ENCODE assay signal across 16 cellular contexts in the genomic region with DNA sequence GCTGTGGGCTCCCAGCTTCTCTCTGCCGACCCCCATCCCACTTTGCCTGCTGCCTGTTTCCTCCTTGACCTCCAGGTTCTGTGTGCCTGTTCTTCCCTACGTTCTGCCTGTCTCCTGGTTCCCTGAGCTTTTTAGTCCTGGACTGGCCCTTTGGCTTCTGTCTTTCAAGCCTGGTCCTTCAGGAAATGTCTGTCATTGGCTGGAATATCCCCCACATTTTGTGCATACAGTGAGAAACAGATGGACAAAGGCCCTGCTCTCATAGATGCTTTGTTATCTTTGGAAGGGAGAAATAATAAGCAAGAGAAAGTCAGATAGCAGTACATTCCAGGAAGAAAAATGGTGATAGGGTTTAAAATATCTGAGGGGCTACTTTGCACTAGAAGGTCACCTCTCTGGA. TPM values are rescaled to one million over a fixed set of nuclear protein-coding genes. Genes with fewer than 3 reads are reported as not detected.
DNase-seq lines count a peak whose midpoint lies in the region; ATAC-seq, FAIRE-seq and TF ChIP-seq lines count a peak whose summit lies in the region.
"Had no signal": no experiment of that assay in that cellular context is flagged by ENCODE, and none has a peak within 500 bp of the region (broad histone marks: within the 10 kb centered on the region; RNA-seq: fewer than 3 reads in every experiment).

No MANE protein-coding gene starts in this region.

- peaks cover 40% of the 10 kb centered on the region for H3K4me1 Mint-ChIP-seq in nephron

- H3K27me3 ChIP-seq in BLaER1 treated with 17β-estradiol and CSF1 and Interleukin-3, amounts not matched to agents 10 nM and 100 nM, result no peaks in the 10 kb centered on the region
- H3K27me3 ChIP-seq in OCI-LY1 (ENCODE audit: insufficient read depth, low read length), result no peaks in the 10 kb centered on the region
- H3K27me3 ChIP-seq in foreskin keratinocyte, result no peaks in the 10 kb centered on the region
- H3K27me3 ChIP-seq: SJCRH30 had no signal

- peaks cover 8 to 86% (median 38%) of the 10 kb centered on the region in 11 experiments for H3K36me3 ChIP-seq in BLaER1 treated with 17β-estradiol and CSF1 and Interleukin-3, amounts not matched to agents 10 nM and 100 nM
- peaks cover under 1% of the 10 kb centered on the region; the same call in 1 of the 2 replicates for H3K36me3 ChIP-seq in OCI-LY1 (ENCODE audit: insufficient read depth, low read length)

- intact Hi-C loops in lower leg skin (cut with DNase I; ENCODE audit: low total_unique reads), result no loop called here

- H3F3A ChIP-seq in OCI-LY1 (ENCODE audit: insufficient read depth, low read length), result peaks cover 16% of the 10 kb centered on the region

- H3K79me2 ChIP-seq in OCI-LY1 (ENCODE audit: insufficient read depth, low read length), result peaks cover 64% of the 10 kb centered on the region

- no peaks in the 10 kb centered on the region for H3K9me2 ChIP-seq in OCI-LY1 (ENCODE audit: low read depth, low read length)

- no peaks in the 10 kb centered on the region for H3K9me3 Mint-ChIP-seq in nephron

- H3K4me2 ChIP-seq in BLaER1 treated with 17β-estradiol and CSF1 and Interleukin-3, amounts not matched to agents 10 nM and 100 nM, result peak overlapping the region; percentile 52 to 78 (median 69); a peak in 21 of 22 replicates
- H3K4me2 ChIP-seq in OCI-LY1 (ENCODE audit: low read length), result peak overlapping the region; percentile 77

- H3K9me3 ChIP-seq in BLaER1 treated with 17β-estradiol and CSF1 and Interleukin-3, amounts not matched to agents 10 nM and 100 nM (replicated peaks in 1 of 11), result no peaks in the 10 kb centered on the region
- no peaks in the 10 kb centered on the region for H3K9me3 ChIP-seq in OCI-LY1 (ENCODE audit: low read length)
- H3K9me3 ChIP-seq: SJCRH30 had no signal

- H4K20me1 ChIP-seq in BLaER1 treated with 17β-estradiol and CSF1 and Interleukin-3, amounts not matched to agents 10 nM and 100 nM, result peaks cover 12 to 98% (median 39%) of the 10 kb centered on the region in 11 experiments; a peak in 19 of 22 replicates
- H4K20me1 ChIP-seq in OCI-LY1 (ENCODE audit: insufficient read depth, low read length), result no peaks in the 10 kb centered on the region

- DNase-seq in dermis microvascular lymphatic vessel endothelial cell (ENCODE audit: low read depth in 2 of 2) (peak; percentile 34 to 70), urothelium cell line (ENCODE audit: low spot score) (no peak), lower leg skin (ENCODE audit: low spot score in 2 of 2) (no peak), NCI-H1105 (lab: John Stamatoyannopoulos, UW) (no peak), foreskin keratinocyte (no peak)
- DNase-seq: activated naive CD4-positive, alpha-beta T cell treated with Interleukin-2 at 50 U/mL for 16 hours; central memory CD4-positive, alpha-beta T cell; DMS53; NCI-H2171; stimulated activated naive CD4-positive, alpha-beta T cell treated with Interleukin-2 at 50 U/mL for 16 hours had no signal

- H3K4me1 ChIP-seq in BLaER1 treated with 17β-estradiol and CSF1 and Interleukin-3, amounts not matched to agents 10 nM and 100 nM, result peaks cover 53 to 87% (median 73%) of the 10 kb centered on the region in 10 experiments
- H3K4me1 ChIP-seq in OCI-LY1 (ENCODE audit: insufficient read depth, low read length, severe bottlenecking) (peaks cover 98% of the 10 kb centered on the region), foreskin keratinocyte (no peaks in the 10 kb centered on the region)

- no peak for TF ChIP-seq POLR2A in lower leg skin (IDR thresholded peaks at IDR 0.05)

- peak overlapping the region in 1 of 11 experiments; percentile 20; a peak in 2 of 22 replicates for H3K9ac ChIP-seq in BLaER1 treated with 17β-estradiol and CSF1 and Interleukin-3, amounts not matched to agents 10 nM and 100 nM
- peak overlapping the region; percentile 80 for H3K9ac ChIP-seq in OCI-LY1 (ENCODE audit: low read length)

- H3K27ac Mint-ChIP-seq in nephron, result peak overlapping the region; percentile 72 to 90 (median 85)

- H3K4me3 Mint-ChIP-seq in nephron, result no peak overlapping the region

- FAIRE-seq in urothelium cell line (lab: Jason Lieb, UNC), result no peak
- FAIRE-seq: H1 had no signal

- 78 to 96% methylated on average over 2 of the region's 2 CpGs for WGBS in lower leg skin, 2 donors

- no peak overlapping the region for H2AFZ ChIP-seq in OCI-LY1 (ENCODE audit: low read length)

- peaks cover 4% of the 10 kb centered on the region for H3K36me3 Mint-ChIP-seq in nephron (ENCODE audit: low read depth)

- H3K27me3 Mint-ChIP-seq in nephron (ENCODE audit: low read depth), result peaks cover 3% of the 10 kb centered on the region

- TF ChIP-seq CTCF in OCI-LY1 (IDR thresholded peaks at IDR 0.05; ENCODE audit: low read length) (no peak), nephron (IDR thresholded peaks at IDR 0.05; ENCODE audit: unreplicated experiment in 3 of 3) (no peak), lower leg skin (IDR thresholded peaks at IDR 0.05) (no peak), foreskin keratinocyte (conservative IDR thresholded peaks at IDR 0.05) (no peak)

- no peak for ATAC-seq in foreskin keratinocyte

- H3K27ac ChIP-seq in BLaER1 treated with 17β-estradiol and CSF1 and Interleukin-3, amounts not matched to agents 10 nM and 100 nM, result peak overlapping the region in 7 of 11 experiments; percentile 19 to 63 (median 44); a peak in 13 of 22 replicates
- peak overlapping the region; percentile 98 for H3K27ac ChIP-seq in OCI-LY1 (ENCODE audit: low read depth, low read length, poor library complexity, severe bottlenecking)
- H3K27ac ChIP-seq in foreskin keratinocyte, result no peak overlapping the region
- H3K27ac ChIP-seq: epithelial cell of prostate had no signal

- no peak overlapping the region for H3K4me3 ChIP-seq in BLaER1 treated with 17β-estradiol and CSF1 and Interleukin-3, amounts not matched to agents 10 nM and 100 nM
- H3K4me3 ChIP-seq in OCI-LY1 (ENCODE audit: low read depth, low read length, poor library complexity, severe bottlenecking) (peak overlapping the region; percentile 68), lower leg skin (ENCODE audit: low read depth, poor library complexity, severe bottlenecking) (no peak overlapping the region)
- H3K4me3 ChIP-seq: SJCRH30 had no signal

RNA-seq across cellular contexts. Expression of a gene that starts 5.7 kb away (rescaled TPM):
- total RNA-seq in dermis microvascular lymphatic vessel endothelial cell (82.4 and 83.6 TPM in 2 replicates), lower leg skin (10 to 100 TPM; 16.3 to 37.8 (median 32.5) TPM), foreskin keratinocyte (60.2 and 83.1 TPM in 2 replicates)
- polyA plus RNA-seq in foreskin keratinocyte, result 11.9 and 14.6 TPM in 2 replicates

Comparison
In these comparisons a context has a peak if more than half of its experiments do, and no peak if none do; other contexts are left out.
1. DNase-seq: peak in dermis microvascular lymphatic vessel endothelial cell (2 of 2); none in urothelium cell line (single experiment), lower leg skin (0 of 2), NCI-H1105 (single experiment) and foreskin keratinocyte (0 of 2).